ENCODE assay signal across 22 cellular contexts in genomic region chr1:116486424-116486823, GRCh38.
DNase-seq lines count a peak whose midpoint lies in the region; ATAC-seq, FAIRE-seq and TF ChIP-seq lines count a peak whose summit lies in the region.
"Had no signal": no experiment of that assay in that cellular context is flagged by ENCODE, and none has a peak within 500 bp of the region (broad histone marks: within the 10 kb centered on the region; RNA-seq: fewer than 3 reads in every experiment).

No MANE protein-coding gene starts in this region.

- no peaks in the 10 kb centered on the region for H3K79me2 ChIP-seq in astrocyte (ENCODE audit: insufficient read depth, low read length)

- H3K36me3 Mint-ChIP-seq in astrocyte (ENCODE audit: low read depth, unreplicated experiment) = no peaks in the 10 kb centered on the region
- H3K36me3 Mint-ChIP-seq: activated naive CD4-positive, alpha-beta T cell treated with anti-CD3 and anti-CD28 coated beads, Interleukin-2, amount 50 U/mL, for 24 hours; natural killer cell treated with Interleukin-12 subunit alpha and Interleukin-12 subunit beta and Interleukin-15 and Interleukin-18, amount 100 ng/mL, for 72 hours; stimulated activated memory B cell treated with anti-CD40 and anti-IgM and Interleukin-4, amounts not matched to agents 10 μg/mL and 1 μg/mL and 100 μg/mL, for 72 hours had no signal

- H3K4me1 ChIP-seq in astrocyte (ENCODE audit: insufficient read depth, low read length) (peaks cover 25% of the 10 kb centered on the region), upper lobe of right lung (peaks cover 9% of the 10 kb centered on the region)

- peaks cover 31% of the 10 kb centered on the region for H3K4me1 Mint-ChIP-seq in astrocyte (ENCODE audit: low read depth, unreplicated experiment)
- H3K4me1 Mint-ChIP-seq: activated naive CD4-positive, alpha-beta T cell treated with anti-CD3 and anti-CD28 coated beads, Interleukin-2, amount 50 U/mL, for 24 hours; GM23338 had no signal

- intact Hi-C loops in upper lobe of right lung (cut with DNase I) = no loop called here

- TF ChIP-seq CTCF in astrocyte (IDR thresholded peaks at IDR 0.05; ENCODE audit: insufficient read depth, low read depth, low read length) (no peak), fibroblast of the aortic adventitia (IDR thresholded peaks at IDR 0.05; ENCODE audit: insufficient read depth, low read length) (no peak), upper lobe of right lung (IDR thresholded peaks at IDR 0.05) (no peak)

- ATAC-seq in upper lobe of right lung (no peak), HG03378 (IDR thresholded peaks at IDR 0.05; ENCODE audit: unreplicated experiment) (no peak), GM18511 (IDR thresholded peaks at IDR 0.05; ENCODE audit: unreplicated experiment) (no peak)
- ATAC-seq: A549; GM23338; HepG2; natural killer cell treated with Interleukin-12 subunit alpha and Interleukin-12 subunit beta and Interleukin-15 and Interleukin-18, amount 100 ng/mL, for 72 hours; stimulated activated memory B cell treated with anti-CD40 and anti-IgM and Interleukin-4, amounts not matched to agents 10 μg/mL and 1 μg/mL and 100 μg/mL, for 72 hours had no signal

- no peak overlapping the region for H3K4me3 Mint-ChIP-seq in astrocyte (ENCODE audit: unreplicated experiment)
- H3K4me3 Mint-ChIP-seq: activated CD4-positive, alpha-beta T cell treated with anti-CD3 and anti-CD28 coated beads, Interleukin-2, amount 10 ng/mL, durations not matched to agents 24 days and 14 days; activated naive CD4-positive, alpha-beta T cell treated with anti-CD3 and anti-CD28 coated beads, Interleukin-2, amount 50 U/mL, for 24 hours; GM23338; natural killer cell treated with Interleukin-12 subunit alpha and Interleukin-12 subunit beta and Interleukin-15 and Interleukin-18, amount 100 ng/mL, for 72 hours; stimulated activated memory B cell treated with anti-CD40 and anti-IgM and Interleukin-4, amounts not matched to agents 10 μg/mL and 1 μg/mL and 100 μg/mL, for 72 hours had no signal

- no peak overlapping the region for H3K9ac ChIP-seq in astrocyte (ENCODE audit: low read length)

- H3K36me3 ChIP-seq in astrocyte (ENCODE audit: insufficient read depth, low read length) (no peaks in the 10 kb centered on the region), upper lobe of right lung (no peaks in the 10 kb centered on the region)
- H3K36me3 ChIP-seq: transverse colon had no signal

- H3K9me3 Mint-ChIP-seq in astrocyte (ENCODE audit: unreplicated experiment) = peaks cover 6% of the 10 kb centered on the region
- H3K9me3 Mint-ChIP-seq: activated CD4-positive, alpha-beta T cell treated with anti-CD3 and anti-CD28 coated beads, Interleukin-2, amount 10 ng/mL, durations not matched to agents 24 days and 14 days; activated naive CD4-positive, alpha-beta T cell treated with anti-CD3 and anti-CD28 coated beads, Interleukin-2, amount 50 U/mL, for 24 hours; GM23338; natural killer cell treated with Interleukin-12 subunit alpha and Interleukin-12 subunit beta and Interleukin-15 and Interleukin-18, amount 100 ng/mL, for 72 hours; stimulated activated memory B cell treated with anti-CD40 and anti-IgM and Interleukin-4, amounts not matched to agents 10 μg/mL and 1 μg/mL and 100 μg/mL, for 72 hours had no signal

- no peak for FAIRE-seq in astrocyte (lab: Jason Lieb, UNC)
- FAIRE-seq: A549, endometrium, HepG2 had no signal

- peaks cover 2% of the 10 kb centered on the region for H3K27me3 Mint-ChIP-seq in astrocyte (ENCODE audit: low read depth, unreplicated experiment)
- H3K27me3 Mint-ChIP-seq: activated naive CD4-positive, alpha-beta T cell treated with anti-CD3 and anti-CD28 coated beads, Interleukin-2, amount 50 U/mL, for 24 hours; natural killer cell treated with Interleukin-12 subunit alpha and Interleukin-12 subunit beta and Interleukin-15 and Interleukin-18, amount 100 ng/mL, for 72 hours; stimulated activated memory B cell treated with anti-CD40 and anti-IgM and Interleukin-4, amounts not matched to agents 10 μg/mL and 1 μg/mL and 100 μg/mL, for 72 hours had no signal

- H3K4me3 ChIP-seq in astrocyte (ENCODE audit: insufficient read depth, low read depth, low read length) = no peak overlapping the region
- H3K4me3 ChIP-seq in fibroblast of the aortic adventitia (ENCODE audit: low read depth, low read length) = no peak overlapping the region
- H3K4me3 ChIP-seq in upper lobe of right lung = no peak overlapping the region
- H3K4me3 ChIP-seq: A549, GM23338, lung, transverse colon had no signal

- H3K27me3 ChIP-seq in astrocyte (ENCODE audit: insufficient read depth, low read length) = peaks cover 3% of the 10 kb centered on the region
- H3K27me3 ChIP-seq in upper lobe of right lung = no peaks in the 10 kb centered on the region
- H3K27me3 ChIP-seq: transverse colon had no signal

- no peak overlapping the region for H2AFZ ChIP-seq in astrocyte (ENCODE audit: low read depth, low read length)

- H3K27ac Mint-ChIP-seq in astrocyte (ENCODE audit: unreplicated experiment) = no peak overlapping the region
- H3K27ac Mint-ChIP-seq: activated CD4-positive, alpha-beta T cell treated with anti-CD3 and anti-CD28 coated beads, Interleukin-2, amount 10 ng/mL, durations not matched to agents 24 days and 14 days; activated naive CD4-positive, alpha-beta T cell treated with anti-CD3 and anti-CD28 coated beads, Interleukin-2, amount 50 U/mL, for 24 hours; GM23338; natural killer cell treated with Interleukin-12 subunit alpha and Interleukin-12 subunit beta and Interleukin-15 and Interleukin-18, amount 100 ng/mL, for 72 hours; stimulated activated memory B cell treated with anti-CD40 and anti-IgM and Interleukin-4, amounts not matched to agents 10 μg/mL and 1 μg/mL and 100 μg/mL, for 72 hours had no signal

- DNase-seq in AG08395 (ENCODE audit: low spot score) (peak; percentile 71), HS-5 (ENCODE audit: low read depth) (peak; percentile 83), astrocyte (ENCODE audit: low read depth) (peak; percentile 79), fibroblast of the aortic adventitia (ENCODE audit: low read depth) (peak; percentile 84), upper lobe of right lung (no peak), C1 segment of cervical spinal cord (lab: John Stamatoyannopoulos, UW) (no peak)
- DNase-seq: activated CD4-positive, alpha-beta T cell treated with anti-CD3 and anti-CD28 coated beads, Interleukin-2, amount 10 ng/mL, durations not matched to agents 24 days and 14 days; cerebellar nuclear complex; NCI-H526 treated with DMSO at 0.1 percent for 48 hours; OCI-M1; posterior cingulate gyrus; transverse colon had no signal

- peak overlapping the region; percentile 36 for H3K4me2 ChIP-seq in astrocyte (ENCODE audit: low read length)
- H3K4me2 ChIP-seq: A549, GM23338 had no signal

- H3K27ac ChIP-seq in astrocyte (ENCODE audit: low read depth, low read length) = no peak overlapping the region
- no peak overlapping the region for H3K27ac ChIP-seq in upper lobe of right lung
- H3K27ac ChIP-seq: A549 had no signal

- H4K20me1 ChIP-seq in astrocyte (ENCODE audit: insufficient read depth, low read length) = no peaks in the 10 kb centered on the region

- no peaks in the 10 kb centered on the region for H3K9me3 ChIP-seq in astrocyte (ENCODE audit: insufficient read depth, low read depth, low read length)
- H3K9me3 ChIP-seq in upper lobe of right lung = no peaks in the 10 kb centered on the region
- H3K9me3 ChIP-seq: A549, transverse colon had no signal

Comparison
In these comparisons a context has a peak if more than half of its experiments do, and no peak if none do; other contexts are left out.
1. DNase-seq: peak in AG08395 (single experiment), HS-5 (single experiment), astrocyte (single experiment) and fibroblast of the aortic adventitia (single experiment); none in upper lobe of right lung (single experiment) and C1 segment of cervical spinal cord (0 of 14).